ENCODE assay signal across 16 cellular contexts in genomic region chr15:65901836-65902235, GRCh38. TPM values are rescaled to one million over a fixed set of nuclear protein-coding genes. Genes with fewer than 3 reads are reported as not detected.
DNase-seq lines count a peak whose midpoint lies in the region; ATAC-seq, FAIRE-seq and TF ChIP-seq lines count a peak whose summit lies in the region.
"Had no signal": no experiment of that assay in that cellular context is flagged by ENCODE, and none has a peak within 500 bp of the region (broad histone marks: within the 10 kb centered on the region; RNA-seq: fewer than 3 reads in every experiment).

No MANE protein-coding gene starts in this region.

- H3K27ac Mint-ChIP-seq in MCF 10A (ENCODE audit: low read depth, unreplicated experiment) = no peak overlapping the region
- no peak overlapping the region for H3K27ac Mint-ChIP-seq in activated T-cell treated with anti-CD3 and anti-CD28 coated beads, Interleukin-2, amount 50 U/mL, for 72 hours
- H3K27ac Mint-ChIP-seq: activated naive CD4-positive, alpha-beta T cell treated with anti-CD3 and anti-CD28 coated beads for 36 hours; CD4-positive, alpha-beta T cell had no signal

- H3K9me2 ChIP-seq in PC-3 (replicated peaks; ENCODE audit: low read length) (no peaks in the 10 kb centered on the region), hepatocyte (replicated peaks; ENCODE audit: insufficient read depth) (no peaks in the 10 kb centered on the region)

- intact Hi-C loops in mammary epithelial cell (cut with micrococcal nuclease) = no loop called here
- intact Hi-C loops in MCF 10A (cut with micrococcal nuclease) = no loop called here
- intact Hi-C loops in PC-3 (cut with micrococcal nuclease) = no loop called here

- no peak overlapping the region for H3K4me3 Mint-ChIP-seq in MCF 10A (ENCODE audit: unreplicated experiment)
- no peak overlapping the region for H3K4me3 Mint-ChIP-seq in activated T-cell treated with anti-CD3 and anti-CD28 coated beads, Interleukin-2, amount 50 U/mL, for 72 hours
- H3K4me3 Mint-ChIP-seq: activated naive CD4-positive, alpha-beta T cell treated with anti-CD3 and anti-CD28 coated beads for 36 hours; CD4-positive, alpha-beta T cell had no signal

- no peak overlapping the region for H3K4me3 ChIP-seq in mammary epithelial cell (replicated peaks in 1 of 3; ENCODE audit: insufficient read depth in 1 of 3, low read depth in 2 of 3, low read length in 3 of 3)
- no peak overlapping the region for H3K4me3 ChIP-seq in PC-3 (ENCODE audit: low read length)
- H3K4me3 ChIP-seq in hepatocyte = no peak overlapping the region
- H3K4me3 ChIP-seq: SJCRH30, thyroid gland had no signal

- H3K27ac ChIP-seq in mammary epithelial cell (ENCODE audit: insufficient read depth, low read depth, low read length) = peak overlapping the region; percentile 23
- 0 out of 2 replicates have a peak overlapping the region, but pooled peaks have one; percentile 15 for H3K27ac ChIP-seq in PC-3 (ENCODE audit: low read length)
- H3K27ac ChIP-seq in hepatocyte = peak overlapping the region; percentile 79
- H3K27ac ChIP-seq: SJCRH30, thyroid gland had no signal

- DNase-seq in mammary epithelial cell (no peak), MCF 10A (ENCODE audit: unreplicated experiment) (no peak), PC-3 (no peak), hepatocyte (ENCODE audit: low spot score) (no peak), HTR-8/SVneo (ENCODE audit: insufficient read length, low spot score) (no peak), frontal cortex (ENCODE audit: low spot score in 2 of 2) (no peak), DMS153 treated with DMSO at 0.1 percent for 48 hours (lab: John Stamatoyannopoulos, UW; ENCODE audit: unreplicated experiment) (no peak)
- DNase-seq in activated T-cell treated with anti-CD3 and anti-CD28 coated beads, Interleukin-2, amount 50 U/mL, for 72 hours = no peak
- DNase-seq: activated CD4-positive, alpha-beta T cell treated with anti-CD3 and anti-CD28 coated beads, Interleukin-2, amount 50 U/mL, for 1 hour; CD4-positive, alpha-beta T cell; T1000 had no signal

- dilution Hi-C loops in mammary epithelial cell (cut with HindIII; ENCODE audit: low sequenced_read_pairs) = no loop called here

- H3F3A ChIP-seq in PC-3 (ENCODE audit: low read length, unreplicated experiment) = no peaks in the 10 kb centered on the region

- peaks cover 36% of the 10 kb centered on the region for H3K36me3 Mint-ChIP-seq in MCF 10A (ENCODE audit: insufficient read depth, unreplicated experiment)
- peaks cover 2 to 4% of the 10 kb centered on the region in 2 donors for H3K36me3 Mint-ChIP-seq in activated T-cell treated with anti-CD3 and anti-CD28 coated beads, Interleukin-2, amount 50 U/mL, for 72 hours (ENCODE audit: insufficient read depth in 2 of 2)

- H3K4me1 Mint-ChIP-seq in MCF 10A (ENCODE audit: insufficient read depth, unreplicated experiment) = peaks cover 15% of the 10 kb centered on the region
- H3K4me1 Mint-ChIP-seq in activated T-cell treated with anti-CD3 and anti-CD28 coated beads, Interleukin-2, amount 50 U/mL, for 72 hours (ENCODE audit: low read depth) = peaks cover 18% of the 10 kb centered on the region

- no peaks in the 10 kb centered on the region for H4K20me1 ChIP-seq in mammary epithelial cell (ENCODE audit: insufficient read depth, low read length)
- H4K20me1 ChIP-seq in PC-3 (ENCODE audit: low read length) = no peaks in the 10 kb centered on the region
- H4K20me1 ChIP-seq in hepatocyte (ENCODE audit: insufficient read depth, poor library complexity, severe bottlenecking) = no peaks in the 10 kb centered on the region

- H3K79me2 ChIP-seq in mammary epithelial cell (ENCODE audit: insufficient read depth, low read length) = peaks cover 4% of the 10 kb centered on the region
- H3K79me2 ChIP-seq in PC-3 (ENCODE audit: low read length) = no peaks in the 10 kb centered on the region
- H3K79me2 ChIP-seq in hepatocyte = no peaks in the 10 kb centered on the region

- peaks cover 13% of the 10 kb centered on the region for H3K36me3 ChIP-seq in mammary epithelial cell (ENCODE audit: insufficient read depth, low read length)
- peaks cover 5% of the 10 kb centered on the region; the same call in 1 of the 2 replicates for H3K36me3 ChIP-seq in PC-3 (ENCODE audit: low read depth, low read length)
- H3K36me3 ChIP-seq in hepatocyte (replicated peaks; ENCODE audit: insufficient read depth, low read depth) = no peaks in the 10 kb centered on the region

- H3K9me3 ChIP-seq in mammary epithelial cell (replicated peaks; ENCODE audit: insufficient read depth, low read length) (no peaks in the 10 kb centered on the region), PC-3 (ENCODE audit: low read length) (no peaks in the 10 kb centered on the region), hepatocyte (ENCODE audit: low read depth) (no peaks in the 10 kb centered on the region)
- H3K9me3 ChIP-seq: SJCRH30, thyroid gland had no signal

- no peak overlapping the region for H3K9ac ChIP-seq in mammary epithelial cell (ENCODE audit: insufficient read depth, low read length)
- no peak overlapping the region for H3K9ac ChIP-seq in PC-3 (ENCODE audit: low read length)

- BruUV-seq in mammary epithelial cell (replicated peaks; lab: Mats Ljungman, UMichigan) = no TSS peak
- BruUV-seq in MCF 10A (replicated peaks; lab: Mats Ljungman, UMichigan) = no TSS peak
- BruUV-seq in PC-3 (replicated peaks; lab: Mats Ljungman, UMichigan) = no TSS peak

- H3K4me1 ChIP-seq in mammary epithelial cell (ENCODE audit: insufficient read depth, low read length) (peaks cover 27% of the 10 kb centered on the region), PC-3 (ENCODE audit: insufficient read depth, low read length) (peaks cover 29% of the 10 kb centered on the region), hepatocyte (ENCODE audit: insufficient read depth) (peaks cover 16% of the 10 kb centered on the region)
- H3K4me1 ChIP-seq: thyroid gland had no signal

- H3K27me3 ChIP-seq in mammary epithelial cell (ENCODE audit: insufficient read depth, low read length) (no peaks in the 10 kb centered on the region), PC-3 (ENCODE audit: low read length) (no peaks in the 10 kb centered on the region), hepatocyte (no peaks in the 10 kb centered on the region)
- H3K27me3 ChIP-seq: SJCRH30, thyroid gland had no signal

- no peak for ATAC-seq in PC-3
- ATAC-seq in activated T-cell treated with anti-CD3 and anti-CD28 coated beads, Interleukin-2, amount 50 U/mL, for 72 hours (replicated peaks in 1 of 2) = no peak

- in situ Hi-C loops in mammary epithelial cell (cut with MboI; ENCODE audit: low sequenced_read_pairs in 2 of 2) = no loop called here

- H3K9me3 Mint-ChIP-seq in MCF 10A (ENCODE audit: unreplicated experiment) = no peaks in the 10 kb centered on the region
- H3K9me3 Mint-ChIP-seq in activated T-cell treated with anti-CD3 and anti-CD28 coated beads, Interleukin-2, amount 50 U/mL, for 72 hours = no peaks in the 10 kb centered on the region
- H3K9me3 Mint-ChIP-seq: activated naive CD4-positive, alpha-beta T cell treated with anti-CD3 and anti-CD28 coated beads for 36 hours; CD4-positive, alpha-beta T cell had no signal

- WGBS in mammary epithelial cell (ENCODE audit: low coverage, missing lambda C conversion rate) = 100% methylated on average over 3 of the region's 3 CpGs
- 72% methylated on average over 3 of the region's 3 CpGs for WGBS in hepatocyte (ENCODE audit: low lambda C conversion rate, missing lambda C conversion rate)

- POLR2A ChIA-PET in MCF 10A (lab: Yijun Ruan, JAX) (interaction anchor here (0.6 to 1.6 kb wide), 6 partner anchors 8 to 291 kb away, joined by 3 to 8 read pairs (median 3); no protein-coding TSS in a partner anchor), PC-3 (lab: Charles Lee; ENCODE audit: unreplicated experiment) (no interaction called here)

- H3K4me2 ChIP-seq in mammary epithelial cell (ENCODE audit: insufficient read depth, low read depth, low read length) (peak overlapping the region; percentile 11), PC-3 (ENCODE audit: low read length) (peak overlapping the region; percentile 17; the same call in 1 of the 2 replicates), hepatocyte (no peak overlapping the region)

- H3K27me3 Mint-ChIP-seq in MCF 10A (ENCODE audit: insufficient read depth, unreplicated experiment) = no peaks in the 10 kb centered on the region
- H3K27me3 Mint-ChIP-seq in activated T-cell treated with anti-CD3 and anti-CD28 coated beads, Interleukin-2, amount 50 U/mL, for 72 hours (ENCODE audit: low read depth) = no peaks in the 10 kb centered on the region
- H3K27me3 Mint-ChIP-seq: CD4-positive, alpha-beta T cell had no signal

- FAIRE-seq in HTR-8/SVneo (lab: Jason Lieb, UNC) (no peak), frontal cortex (lab: Jason Lieb, UNC) (no peak)
- FAIRE-seq: colon, H54 had no signal

- no peak overlapping the region for H2AFZ ChIP-seq in mammary epithelial cell (ENCODE audit: low read depth, low read length)
- H2AFZ ChIP-seq in PC-3 (ENCODE audit: low read length) = no peak overlapping the region
- no peak overlapping the region for H2AFZ ChIP-seq in hepatocyte

- CTCF ChIA-PET in mammary epithelial cell (lab: Charles Lee; ENCODE audit: low non-redundant PET) = interaction anchor here (0.5 kb wide), 1 partner anchor 33 kb away, joined by 3 read pairs; no protein-coding TSS in a partner anchor
- CTCF ChIA-PET in MCF 10A (lab: Yijun Ruan, JAX) = no interaction called here
- CTCF ChIA-PET in PC-3 (lab: Charles Lee) = no interaction called here

- no peak for TF ChIP-seq CTCF in mammary epithelial cell (conservative IDR thresholded peaks at IDR 0.05 in 1 of 2, IDR thresholded peaks at IDR 0.05 in 1 of 2; ENCODE audit: extremely low read depth in 1 of 2, insufficient read depth in 1 of 2, low read depth in 1 of 2, low read length in 2 of 2)
- no peak for TF ChIP-seq CTCF in MCF 10A (IDR thresholded peaks at IDR 0.05; ENCODE audit: unreplicated experiment)
- TF ChIP-seq CTCF in PC-3 (conservative IDR thresholded peaks at IDR 0.05; ENCODE audit: low read depth, low read length) = no peak
- no peak for TF ChIP-seq CTCF in hepatocyte (IDR thresholded peaks at IDR 0.05; ENCODE audit: poor library complexity)

RNA-seq across cellular contexts. Expression of gene RAB11A, which starts 32.5 kb away (rescaled TPM):
- 100 to 1,000 TPM; 215 to 220 TPM for total RNA-seq in mammary epithelial cell
- polyA plus RNA-seq in mammary epithelial cell = 498 TPM
- polyA minus RNA-seq in mammary epithelial cell = 220 TPM
- 139 and 164 TPM in 2 replicates for total RNA-seq in MCF 10A (2022)
- total RNA-seq in PC-3 (2014; rRNA removed) = 123 and 171 TPM in 2 replicates
- total RNA-seq in hepatocyte = 306 and 309 TPM in 2 replicates
- polyA plus RNA-seq in hepatocyte = 247 and 248 TPM in 2 replicates
- 190 TPM for total RNA-seq in frontal cortex
- 100 to 1,000 TPM; 137 to 145 TPM for total RNA-seq in activated T-cell treated with anti-CD3 and anti-CD28 coated beads, Interleukin-2, amount 50 U/mL, for 72 hours

Comparison
In these comparisons a context has a peak if more than half of its experiments do, and no peak if none do; other contexts are left out.
1. H3K27ac ChIP-seq: peak in every context shown above with its lines; median percentile 79 in hepatocyte; 23 in mammary epithelial cell; 15 in PC-3.